In genomic region chr19:1218751-1219567, GRCh38 we compare ENCODE assay signal across 1 cellular context.
TF ChIP-seq lines count a peak whose summit lies in the region.

No MANE protein-coding gene starts in this region.

TF ChIP-seq in H1, 55 proteins besides CTCF, POLR2A, EP300 and RAD21:
- TF ChIP-seq NANOG (IDR thresholded peaks at IDR 0.05; ENCODE audit: insufficient read depth, low read depth, low read length, poor library complexity, severe bottlenecking) (no peak), KDM5A (IDR thresholded peaks at IDR 0.05; ENCODE audit: low read length) (no peak), SRF (IDR thresholded peaks at IDR 0.05; ENCODE audit: low read depth, low read length) (no peak), HDAC2 (IDR thresholded peaks at IDR 0.05; ENCODE audit: borderline replicate concordance in 1 of 2, low read depth in 2 of 2, low read length in 2 of 2) (no peak), KDM1A (IDR thresholded peaks at IDR 0.05; ENCODE audit: borderline replicate concordance, low read length) (no peak), SIRT6 (IDR thresholded peaks at IDR 0.05; ENCODE audit: low read length) (no peak), HDAC6 (IDR thresholded peaks at IDR 0.05; ENCODE audit: low read depth, low read length) (no peak), FOSL1 (IDR thresholded peaks at IDR 0.05; ENCODE audit: insufficient read depth, low read depth, low read length) (no peak), CHD1 (IDR thresholded peaks at IDR 0.05; ENCODE audit: low read depth, low read length) (no peak), RXRA (IDR thresholded peaks at IDR 0.05; ENCODE audit: insufficient read depth, low read depth, low read length) (no peak), ATF3 (IDR thresholded peaks at IDR 0.05; ENCODE audit: insufficient read depth, low read depth, low read length) (no peak), TCF12 (IDR thresholded peaks at IDR 0.05; ENCODE audit: low read depth, low read length) (no peak), TAF7 (optimal IDR thresholded peaks at IDR 0.05; ENCODE audit: borderline replicate concordance, low read depth, low read length) (no peak), ATF2 (IDR thresholded peaks at IDR 0.05; ENCODE audit: low read length) (no peak), POLR2AphosphoS5 (IDR thresholded peaks at IDR 0.05; ENCODE audit: low read depth, low read length) (no peak), CHD2 (IDR thresholded peaks at IDR 0.05; ENCODE audit: low read length) (no peak), CTBP2 (IDR thresholded peaks at IDR 0.05; ENCODE audit: borderline replicate concordance, insufficient read depth, insufficient read length, low read length) (no peak), NRF1 (IDR thresholded peaks at IDR 0.05; ENCODE audit: low read depth, low read length) (no peak), RBBP5 (IDR thresholded peaks at IDR 0.05; ENCODE audit: borderline replicate concordance, low read depth, low read length) (no peak)
